1 cellular context compared by ENCODE assay signal in the genomic region with DNA sequence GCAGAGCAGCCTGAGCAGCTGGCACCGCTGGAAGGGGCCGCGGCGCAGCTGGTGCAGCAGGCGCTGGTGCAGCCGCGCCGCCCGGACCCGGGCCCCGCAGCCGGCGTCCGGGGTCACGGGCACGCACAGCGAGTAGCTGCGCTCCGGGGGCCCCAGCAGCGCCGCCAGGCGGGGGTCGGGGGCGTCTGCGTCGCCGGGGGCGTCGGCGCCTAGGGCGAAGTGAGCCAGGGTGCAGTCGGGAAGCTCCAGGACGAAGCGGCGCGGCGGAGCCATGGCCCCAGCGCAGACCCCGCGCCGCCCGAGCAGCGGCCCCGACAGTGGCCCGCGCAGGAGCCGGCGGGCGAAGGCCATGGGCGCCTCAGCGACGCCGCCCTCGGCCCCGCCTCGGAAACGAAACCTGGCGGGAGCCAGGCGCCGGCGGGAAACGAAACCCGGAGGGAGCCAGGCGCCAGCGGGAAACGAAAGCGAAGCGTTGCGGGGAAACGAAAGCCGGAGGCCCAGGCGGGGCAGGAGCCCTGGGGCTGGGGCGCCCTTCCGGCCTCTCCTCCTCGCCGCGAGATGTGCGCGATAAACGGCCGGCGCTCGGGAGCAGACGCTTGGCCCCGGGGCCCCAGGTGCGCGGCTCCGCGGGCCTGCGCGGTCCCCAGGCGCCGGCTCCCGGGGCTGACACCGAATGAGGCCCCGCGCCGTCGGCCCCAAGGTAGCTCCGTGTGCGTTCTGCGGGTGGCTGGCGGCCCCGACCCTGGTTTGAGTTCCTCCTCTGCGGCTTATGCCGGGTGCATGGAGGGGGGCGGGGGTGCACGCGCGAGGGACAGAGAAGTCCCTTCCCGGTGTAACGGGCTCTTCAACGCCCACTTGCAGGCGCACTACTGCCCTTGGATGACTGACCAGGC.
TF ChIP-seq lines count a peak whose summit lies in the region.

A gene with protein sequence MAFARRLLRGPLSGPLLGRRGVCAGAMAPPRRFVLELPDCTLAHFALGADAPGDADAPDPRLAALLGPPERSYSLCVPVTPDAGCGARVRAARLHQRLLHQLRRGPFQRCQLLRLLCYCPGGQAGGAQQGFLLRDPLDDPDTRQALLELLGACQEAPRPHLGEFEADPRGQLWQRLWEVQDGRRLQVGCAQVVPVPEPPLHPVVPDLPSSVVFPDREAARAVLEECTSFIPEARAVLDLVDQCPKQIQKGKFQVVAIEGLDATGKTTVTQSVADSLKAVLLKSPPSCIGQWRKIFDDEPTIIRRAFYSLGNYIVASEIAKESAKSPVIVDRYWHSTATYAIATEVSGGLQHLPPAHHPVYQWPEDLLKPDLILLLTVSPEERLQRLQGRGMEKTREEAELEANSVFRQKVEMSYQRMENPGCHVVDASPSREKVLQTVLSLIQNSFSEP (minus strand): TSS at position 562 of the 893 bp plus-strand sequence. CDS start 211 bp downstream, at position 351.

TF ChIP-seq in K562, 482 proteins besides CTCF, POLR2A, EP300 and RAD21 (continued from another document and continues in another):
- TF ChIP-seq, protein P1, sequence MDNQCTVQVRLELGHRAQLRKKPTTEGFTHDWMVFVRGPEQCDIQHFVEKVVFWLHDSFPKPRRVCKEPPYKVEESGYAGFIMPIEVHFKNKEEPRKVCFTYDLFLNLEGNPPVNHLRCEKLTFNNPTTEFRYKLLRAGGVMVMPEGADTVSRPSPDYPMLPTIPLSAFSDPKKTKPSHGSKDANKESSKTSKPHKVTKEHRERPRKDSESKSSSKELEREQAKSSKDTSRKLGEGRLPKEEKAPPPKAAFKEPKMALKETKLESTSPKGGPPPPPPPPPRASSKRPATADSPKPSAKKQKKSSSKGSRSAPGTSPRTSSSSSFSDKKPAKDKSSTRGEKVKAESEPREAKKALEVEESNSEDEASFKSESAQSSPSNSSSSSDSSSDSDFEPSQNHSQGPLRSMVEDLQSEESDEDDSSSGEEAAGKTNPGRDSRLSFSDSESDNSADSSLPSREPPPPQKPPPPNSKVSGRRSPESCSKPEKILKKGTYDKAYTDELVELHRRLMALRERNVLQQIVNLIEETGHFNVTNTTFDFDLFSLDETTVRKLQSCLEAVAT (IDR thresholded peaks at IDR 0.05), result no peak
- TF ChIP-seq, protein P2, sequence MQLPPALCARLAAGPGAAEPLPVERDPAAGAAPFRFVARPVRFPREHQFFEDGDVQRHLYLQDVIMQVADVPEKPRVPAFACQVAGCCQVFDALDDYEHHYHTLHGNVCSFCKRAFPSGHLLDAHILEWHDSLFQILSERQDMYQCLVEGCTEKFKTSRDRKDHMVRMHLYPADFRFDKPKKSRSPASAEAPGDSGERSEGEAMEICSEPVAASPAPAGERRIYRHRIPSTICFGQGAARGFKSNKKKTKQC (CRISPR knock-in tag; IDR thresholded peaks at IDR 0.05), result peak; percentile 80
- peak in 1 of 2 experiments; percentile 10; a peak in 1 of 4 replicates for TF ChIP-seq SIN3A (IDR thresholded peaks at IDR 0.05; ENCODE audit: borderline replicate concordance in 2 of 2, control insufficient read depth in 1 of 2, low read depth in 2 of 2, low read length in 2 of 2)
- TF ChIP-seq PCBP1 (IDR thresholded peaks at IDR 0.05; ENCODE audit: low read depth, low read length, poor library complexity, severe bottlenecking), result peak; percentile 61
- TF ChIP-seq FOXM1 (IDR thresholded peaks at IDR 0.05; ENCODE audit: low read depth), result no peak
- peak; percentile 82; the same call in 1 of the 2 replicates for TF ChIP-seq FOXM1 (CRISPR knock-in tag; IDR thresholded peaks at IDR 0.05; ENCODE audit: low read depth)
- TF ChIP-seq, protein P3, sequence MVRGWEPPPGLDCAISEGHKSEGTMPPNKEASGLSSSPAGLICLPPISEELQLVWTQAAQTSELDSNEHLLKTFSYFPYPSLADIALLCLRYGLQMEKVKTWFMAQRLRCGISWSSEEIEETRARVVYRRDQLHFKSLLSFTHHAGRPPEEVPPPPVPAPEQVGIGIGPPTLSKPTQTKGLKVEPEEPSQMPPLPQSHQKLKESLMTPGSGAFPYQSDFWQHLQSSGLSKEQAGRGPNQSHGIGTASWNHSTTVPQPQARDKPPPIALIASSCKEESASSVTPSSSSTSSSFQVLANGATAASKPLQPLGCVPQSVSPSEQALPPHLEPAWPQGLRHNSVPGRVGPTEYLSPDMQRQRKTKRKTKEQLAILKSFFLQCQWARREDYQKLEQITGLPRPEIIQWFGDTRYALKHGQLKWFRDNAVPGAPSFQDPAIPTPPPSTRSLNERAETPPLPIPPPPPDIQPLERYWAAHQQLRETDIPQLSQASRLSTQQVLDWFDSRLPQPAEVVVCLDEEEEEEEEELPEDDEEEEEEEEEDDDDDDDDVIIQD (CRISPR knock-in tag; IDR thresholded peaks at IDR 0.05), result 0 out of 2 replicates have a peak, but pooled peaks have one; percentile 15
- TF ChIP-seq, protein P4, sequence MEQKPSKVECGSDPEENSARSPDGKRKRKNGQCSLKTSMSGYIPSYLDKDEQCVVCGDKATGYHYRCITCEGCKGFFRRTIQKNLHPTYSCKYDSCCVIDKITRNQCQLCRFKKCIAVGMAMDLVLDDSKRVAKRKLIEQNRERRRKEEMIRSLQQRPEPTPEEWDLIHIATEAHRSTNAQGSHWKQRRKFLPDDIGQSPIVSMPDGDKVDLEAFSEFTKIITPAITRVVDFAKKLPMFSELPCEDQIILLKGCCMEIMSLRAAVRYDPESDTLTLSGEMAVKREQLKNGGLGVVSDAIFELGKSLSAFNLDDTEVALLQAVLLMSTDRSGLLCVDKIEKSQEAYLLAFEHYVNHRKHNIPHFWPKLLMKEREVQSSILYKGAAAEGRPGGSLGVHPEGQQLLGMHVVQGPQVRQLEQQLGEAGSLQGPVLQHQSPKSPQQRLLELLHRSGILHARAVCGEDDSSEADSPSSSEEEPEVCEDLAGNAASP (IDR thresholded peaks at IDR 0.05), result no peak
- TF ChIP-seq E2F3 (CRISPR knock-in tag; IDR thresholded peaks at IDR 0.05), result peak; percentile 96
- TF ChIP-seq ZFX (CRISPR knock-in tag; IDR thresholded peaks at IDR 0.05), result peak; percentile 95
- TF ChIP-seq RBBP5 (IDR thresholded peaks at IDR 0.05; ENCODE audit: borderline replicate concordance, insufficient read depth, low read length, poor library complexity, severe bottlenecking), result peak; percentile 90
- TF ChIP-seq, protein P5, sequence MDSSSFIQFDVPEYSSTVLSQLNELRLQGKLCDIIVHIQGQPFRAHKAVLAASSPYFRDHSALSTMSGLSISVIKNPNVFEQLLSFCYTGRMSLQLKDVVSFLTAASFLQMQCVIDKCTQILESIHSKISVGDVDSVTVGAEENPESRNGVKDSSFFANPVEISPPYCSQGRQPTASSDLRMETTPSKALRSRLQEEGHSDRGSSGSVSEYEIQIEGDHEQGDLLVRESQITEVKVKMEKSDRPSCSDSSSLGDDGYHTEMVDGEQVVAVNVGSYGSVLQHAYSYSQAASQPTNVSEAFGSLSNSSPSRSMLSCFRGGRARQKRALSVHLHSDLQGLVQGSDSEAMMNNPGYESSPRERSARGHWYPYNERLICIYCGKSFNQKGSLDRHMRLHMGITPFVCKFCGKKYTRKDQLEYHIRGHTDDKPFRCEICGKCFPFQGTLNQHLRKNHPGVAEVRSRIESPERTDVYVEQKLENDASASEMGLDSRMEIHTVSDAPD (CRISPR knock-in tag; IDR thresholded peaks at IDR 0.05), result no peak
- TF ChIP-seq NFRKB (IDR thresholded peaks at IDR 0.05; ENCODE audit: low read depth), result 0 out of 2 replicates have a peak, but pooled peaks have one; percentile 35
- TF ChIP-seq, protein P6, sequence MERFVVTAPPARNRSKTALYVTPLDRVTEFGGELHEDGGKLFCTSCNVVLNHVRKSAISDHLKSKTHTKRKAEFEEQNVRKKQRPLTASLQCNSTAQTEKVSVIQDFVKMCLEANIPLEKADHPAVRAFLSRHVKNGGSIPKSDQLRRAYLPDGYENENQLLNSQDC (CRISPR knock-in tag; IDR thresholded peaks at IDR 0.05), result no peak
- TF ChIP-seq NR2C2 (CRISPR knock-in tag; IDR thresholded peaks at IDR 0.05), result no peak; the same call in 1 of the 2 replicates
- peak; percentile 89 for TF ChIP-seq NR2C2 (tag; IDR thresholded peaks at IDR 0.05)
- TF ChIP-seq L3MBTL2 (IDR thresholded peaks at IDR 0.05), result peak; percentile 93
- TF ChIP-seq RBM25 (IDR thresholded peaks at IDR 0.05; ENCODE audit: low read depth, low read length, severe bottlenecking), result peak; percentile 17
- TF ChIP-seq, protein P7, sequence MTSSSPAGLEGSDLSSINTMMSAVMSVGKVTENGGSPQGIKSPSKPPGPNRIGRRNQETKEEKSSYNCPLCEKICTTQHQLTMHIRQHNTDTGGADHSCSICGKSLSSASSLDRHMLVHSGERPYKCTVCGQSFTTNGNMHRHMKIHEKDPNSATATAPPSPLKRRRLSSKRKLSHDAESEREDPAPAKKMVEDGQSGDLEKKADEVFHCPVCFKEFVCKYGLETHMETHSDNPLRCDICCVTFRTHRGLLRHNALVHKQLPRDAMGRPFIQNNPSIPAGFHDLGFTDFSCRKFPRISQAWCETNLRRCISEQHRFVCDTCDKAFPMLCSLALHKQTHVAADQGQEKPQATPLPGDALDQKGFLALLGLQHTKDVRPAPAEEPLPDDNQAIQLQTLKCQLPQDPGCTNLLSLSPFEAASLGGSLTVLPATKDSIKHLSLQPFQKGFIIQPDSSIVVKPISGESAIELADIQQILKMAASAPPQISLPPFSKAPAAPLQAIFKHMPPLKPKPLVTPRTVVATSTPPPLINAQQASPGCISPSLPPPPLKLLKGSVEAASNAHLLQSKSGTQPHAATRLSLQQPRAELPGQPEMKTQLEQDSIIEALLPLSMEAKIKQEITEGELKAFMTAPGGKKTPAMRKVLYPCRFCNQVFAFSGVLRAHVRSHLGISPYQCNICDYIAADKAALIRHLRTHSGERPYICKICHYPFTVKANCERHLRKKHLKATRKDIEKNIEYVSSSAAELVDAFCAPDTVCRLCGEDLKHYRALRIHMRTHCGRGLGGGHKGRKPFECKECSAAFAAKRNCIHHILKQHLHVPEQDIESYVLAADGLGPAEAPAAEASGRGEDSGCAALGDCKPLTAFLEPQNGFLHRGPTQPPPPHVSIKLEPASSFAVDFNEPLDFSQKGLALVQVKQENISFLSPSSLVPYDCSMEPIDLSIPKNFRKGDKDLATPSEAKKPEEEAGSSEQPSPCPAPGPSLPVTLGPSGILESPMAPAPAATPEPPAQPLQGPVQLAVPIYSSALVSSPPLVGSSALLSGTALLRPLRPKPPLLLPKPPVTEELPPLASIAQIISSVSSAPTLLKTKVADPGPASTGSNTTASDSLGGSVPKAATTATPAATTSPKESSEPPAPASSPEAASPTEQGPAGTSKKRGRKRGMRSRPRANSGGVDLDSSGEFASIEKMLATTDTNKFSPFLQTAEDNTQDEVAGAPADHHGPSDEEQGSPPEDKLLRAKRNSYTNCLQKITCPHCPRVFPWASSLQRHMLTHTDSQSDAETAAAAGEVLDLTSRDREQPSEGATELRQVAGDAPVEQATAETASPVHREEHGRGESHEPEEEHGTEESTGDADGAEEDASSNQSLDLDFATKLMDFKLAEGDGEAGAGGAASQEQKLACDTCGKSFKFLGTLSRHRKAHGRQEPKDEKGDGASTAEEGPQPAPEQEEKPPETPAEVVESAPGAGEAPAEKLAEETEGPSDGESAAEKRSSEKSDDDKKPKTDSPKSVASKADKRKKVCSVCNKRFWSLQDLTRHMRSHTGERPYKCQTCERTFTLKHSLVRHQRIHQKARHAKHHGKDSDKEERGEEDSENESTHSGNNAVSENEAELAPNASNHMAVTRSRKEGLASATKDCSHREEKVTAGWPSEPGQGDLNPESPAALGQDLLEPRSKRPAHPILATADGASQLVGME (CRISPR knock-in tag; IDR thresholded peaks at IDR 0.05), result 0 out of 2 replicates have a peak, but pooled peaks have one; percentile 32
- TF ChIP-seq, protein P8, sequence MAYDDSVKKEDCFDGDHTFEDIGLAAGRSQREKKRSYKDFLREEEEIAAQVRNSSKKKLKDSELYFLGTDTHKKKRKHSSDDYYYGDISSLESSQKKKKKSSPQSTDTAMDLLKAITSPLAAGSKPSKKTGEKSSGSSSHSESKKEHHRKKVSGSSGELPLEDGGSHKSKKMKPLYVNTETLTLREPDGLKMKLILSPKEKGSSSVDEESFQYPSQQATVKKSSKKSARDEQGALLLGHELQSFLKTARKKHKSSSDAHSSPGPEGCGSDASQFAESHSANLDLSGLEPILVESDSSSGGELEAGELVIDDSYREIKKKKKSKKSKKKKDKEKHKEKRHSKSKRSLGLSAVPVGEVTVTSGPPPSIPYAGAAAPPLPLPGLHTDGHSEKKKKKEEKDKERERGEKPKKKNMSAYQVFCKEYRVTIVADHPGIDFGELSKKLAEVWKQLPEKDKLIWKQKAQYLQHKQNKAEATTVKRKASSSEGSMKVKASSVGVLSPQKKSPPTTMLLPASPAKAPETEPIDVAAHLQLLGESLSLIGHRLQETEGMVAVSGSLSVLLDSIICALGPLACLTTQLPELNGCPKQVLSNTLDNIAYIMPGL (CRISPR knock-in tag; IDR thresholded peaks at IDR 0.05), result peak; percentile 34; the same call in 1 of the 2 replicates
- TF ChIP-seq, protein P9, sequence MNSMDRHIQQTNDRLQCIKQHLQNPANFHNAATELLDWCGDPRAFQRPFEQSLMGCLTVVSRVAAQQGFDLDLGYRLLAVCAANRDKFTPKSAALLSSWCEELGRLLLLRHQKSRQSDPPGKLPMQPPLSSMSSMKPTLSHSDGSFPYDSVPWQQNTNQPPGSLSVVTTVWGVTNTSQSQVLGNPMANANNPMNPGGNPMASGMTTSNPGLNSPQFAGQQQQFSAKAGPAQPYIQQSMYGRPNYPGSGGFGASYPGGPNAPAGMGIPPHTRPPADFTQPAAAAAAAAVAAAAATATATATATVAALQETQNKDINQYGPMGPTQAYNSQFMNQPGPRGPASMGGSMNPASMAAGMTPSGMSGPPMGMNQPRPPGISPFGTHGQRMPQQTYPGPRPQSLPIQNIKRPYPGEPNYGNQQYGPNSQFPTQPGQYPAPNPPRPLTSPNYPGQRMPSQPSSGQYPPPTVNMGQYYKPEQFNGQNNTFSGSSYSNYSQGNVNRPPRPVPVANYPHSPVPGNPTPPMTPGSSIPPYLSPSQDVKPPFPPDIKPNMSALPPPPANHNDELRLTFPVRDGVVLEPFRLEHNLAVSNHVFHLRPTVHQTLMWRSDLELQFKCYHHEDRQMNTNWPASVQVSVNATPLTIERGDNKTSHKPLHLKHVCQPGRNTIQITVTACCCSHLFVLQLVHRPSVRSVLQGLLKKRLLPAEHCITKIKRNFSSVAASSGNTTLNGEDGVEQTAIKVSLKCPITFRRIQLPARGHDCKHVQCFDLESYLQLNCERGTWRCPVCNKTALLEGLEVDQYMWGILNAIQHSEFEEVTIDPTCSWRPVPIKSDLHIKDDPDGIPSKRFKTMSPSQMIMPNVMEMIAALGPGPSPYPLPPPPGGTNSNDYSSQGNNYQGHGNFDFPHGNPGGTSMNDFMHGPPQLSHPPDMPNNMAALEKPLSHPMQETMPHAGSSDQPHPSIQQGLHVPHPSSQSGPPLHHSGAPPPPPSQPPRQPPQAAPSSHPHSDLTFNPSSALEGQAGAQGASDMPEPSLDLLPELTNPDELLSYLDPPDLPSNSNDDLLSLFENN (IDR thresholded peaks at IDR 0.05; ENCODE audit: low read depth in 2 of 2, low read length in 2 of 2), result 0 out of 4 replicates have a peak, but pooled peaks of 1 of the 2 experiments have one; percentile 36
- TF ChIP-seq CCNT2 (IDR thresholded peaks at IDR 0.05; ENCODE audit: borderline replicate concordance, extremely low read depth, insufficient read length, low read depth, low read length), result peak; percentile 87
- no peak for TF ChIP-seq ZNF436 (CRISPR knock-in tag; IDR thresholded peaks at IDR 0.05)
- TF ChIP-seq, protein P10, sequence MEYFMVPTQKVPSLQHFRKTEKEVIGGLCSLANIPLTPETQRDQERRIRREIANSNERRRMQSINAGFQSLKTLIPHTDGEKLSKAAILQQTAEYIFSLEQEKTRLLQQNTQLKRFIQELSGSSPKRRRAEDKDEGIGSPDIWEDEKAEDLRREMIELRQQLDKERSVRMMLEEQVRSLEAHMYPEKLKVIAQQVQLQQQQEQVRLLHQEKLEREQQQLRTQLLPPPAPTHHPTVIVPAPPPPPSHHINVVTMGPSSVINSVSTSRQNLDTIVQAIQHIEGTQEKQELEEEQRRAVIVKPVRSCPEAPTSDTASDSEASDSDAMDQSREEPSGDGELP (CRISPR knock-in tag; IDR thresholded peaks at IDR 0.05; ENCODE audit: borderline replicate concordance), result peak; percentile 9; the same call in 1 of the 2 replicates
- no peak for TF ChIP-seq ZNF165 (CRISPR knock-in tag; IDR thresholded peaks at IDR 0.05; ENCODE audit: borderline replicate concordance)
- peak; percentile 13 for TF ChIP-seq NEUROD1 (IDR thresholded peaks at IDR 0.05; ENCODE audit: borderline replicate concordance, low read depth, low read length, partially characterized antibody)
- TF ChIP-seq TARDBP (IDR thresholded peaks at IDR 0.05), result 0 out of 2 replicates have a peak, but pooled peaks have one; percentile 24
